Comparison of ENCODE assay signal across 30 cellular contexts in genomic region chr11:47332303-47332711, GRCh38. TPM values are rescaled to one million over a fixed set of nuclear protein-coding genes. Genes with fewer than 3 reads are reported as not detected.
DNase-seq lines count a peak whose midpoint lies in the region; ATAC-seq and TF ChIP-seq lines count a peak whose summit lies in the region.
"Had no signal": no experiment of that assay in that cellular context is flagged by ENCODE, and none has a peak within 500 bp of the region (broad histone marks: within the 10 kb centered on the region; RNA-seq: fewer than 3 reads in every experiment).

No MANE protein-coding gene starts in this region.

- ATAC-seq in heart right ventricle = peak in 1 of 8 donors; percentile 1
- no peak for ATAC-seq in left cardiac atrium
- ATAC-seq in mucosa of descending colon = peak; percentile 1
- no peak for ATAC-seq in GM18861 (IDR thresholded peaks at IDR 0.05; ENCODE audit: unreplicated experiment)
- ATAC-seq: K562, sciatic nerve had no signal

- DNase-seq in heart right ventricle (no peak), left cardiac atrium (no peak), colonic mucosa (no peak), mucosa of descending colon (peak in 1 of 3 donors; percentile 44), stomach (no peak), T-helper 1 cell (no peak), DMS 273 treated with DMSO at 0.1 percent for 48 hours (lab: John Stamatoyannopoulos, UW) (no peak)
- DNase-seq: ACHN; activated CD4-positive, alpha-beta T cell treated with anti-CD3 and anti-CD28 coated beads for 1 hour; central memory CD4-positive, alpha-beta T cell; COR-L47; foreskin fibroblast; head of caudate nucleus; kidney glomerular epithelial cell; NCI-H1048; NCI-H187; NCI-H2171 treated with DMSO at 0.1 percent for 48 hours; NCI-H510A treated with DMSO at 0.1 percent for 48 hours; stimulated activated CD4-positive, alpha-beta T cell treated with anti-CD3 and anti-CD28 coated beads, Interleukin-12 subunit alpha, Interleukin-12 subunit beta, amount 100 ng/mL, for 4 hours; stimulated activated CD4-positive, alpha-beta T cell treated with anti-CD3 and anti-CD28 coated beads, Interleukin-2, amount 100 ng/mL, for 48 hours; upper lobe of left lung had no signal

- TF ChIP-seq CTCF in heart right ventricle (IDR thresholded peaks at IDR 0.05) (no peak), colonic mucosa (IDR thresholded peaks at IDR 0.05) (no peak), mucosa of descending colon (IDR thresholded peaks at IDR 0.05) (no peak), stomach (IDR thresholded peaks at IDR 0.05) (no peak)

- H3K36me3 ChIP-seq in heart right ventricle = peaks cover 0 to 100% (median 8%) of the 10 kb centered on the region in 9 donors
- H3K36me3 ChIP-seq in colonic mucosa = no peaks in the 10 kb centered on the region
- peaks cover 4% of the 10 kb centered on the region for H3K36me3 ChIP-seq in mucosa of descending colon (ENCODE audit: low read depth)
- peaks cover 0 to 24% (median 0%) of the 10 kb centered on the region in 4 donors for H3K36me3 ChIP-seq in stomach

- H3K9me3 ChIP-seq in heart right ventricle (no peaks in the 10 kb centered on the region), colonic mucosa (no peaks in the 10 kb centered on the region), mucosa of descending colon (no peaks in the 10 kb centered on the region), stomach (no peaks in the 10 kb centered on the region)
- H3K9me3 ChIP-seq: BLaER1 treated with 17β-estradiol and CSF1 and Interleukin-3, amounts not matched to agents 10 nM and 100 nM; esophagus muscularis mucosa; HAP-1; upper lobe of left lung had no signal

- intact Hi-C loops in heart right ventricle (cut with DNase I) (no loop called here), left cardiac atrium (cut with DNase I) (no loop called here), colonic mucosa (cut with DNase I) (no loop called here), mucosa of descending colon (cut with DNase I, micrococcal nuclease) (no loop called here), stomach (cut with DNase I; ENCODE audit: low total_unique reads) (no loop called here)

- H3K4me3 ChIP-seq in heart right ventricle = no peak overlapping the region
- H3K4me3 ChIP-seq in colonic mucosa = no peak overlapping the region
- H3K4me3 ChIP-seq in mucosa of descending colon = no peak overlapping the region
- peak overlapping the region in 1 of 4 donors; percentile 9 for H3K4me3 ChIP-seq in stomach
- H3K4me3 ChIP-seq: BLaER1 treated with 17β-estradiol and CSF1 and Interleukin-3, amounts not matched to agents 10 nM and 100 nM; esophagus muscularis mucosa; HAP-1; K562; upper lobe of left lung had no signal

- peak overlapping the region in 8 of 10 donors; percentile 10 to 84 (median 52) for H3K27ac ChIP-seq in heart right ventricle
- H3K27ac ChIP-seq in colonic mucosa = peak overlapping the region; percentile 50
- peak overlapping the region; percentile 46 to 69 (median 57) for H3K27ac ChIP-seq in stomach
- H3K27ac ChIP-seq: esophagus muscularis mucosa, upper lobe of left lung had no signal

- no peak for TF ChIP-seq EP300 in stomach (IDR thresholded peaks at IDR 0.05)

- no peak for TF ChIP-seq POLR2A in stomach (IDR thresholded peaks at IDR 0.05)

- no peaks in the 10 kb centered on the region for H3K27me3 ChIP-seq in heart right ventricle
- no peaks in the 10 kb centered on the region for H3K27me3 ChIP-seq in colonic mucosa
- H3K27me3 ChIP-seq in stomach = no peaks in the 10 kb centered on the region
- H3K27me3 ChIP-seq: BLaER1 treated with 17β-estradiol and CSF1 and Interleukin-3, amounts not matched to agents 10 nM and 100 nM; esophagus muscularis mucosa; upper lobe of left lung had no signal

- 44 to 59% methylated on average over 13 of the region's 13 CpGs for WGBS in heart right ventricle, 2 donors
- 65 to 81% (median 71%) methylated on average over 13 of the region's 13 CpGs for WGBS in stomach, 5 donors

- H3K4me1 ChIP-seq in heart right ventricle (peaks cover 18 to 95% (median 53%) of the 10 kb centered on the region in 9 donors), colonic mucosa (peaks cover 7% of the 10 kb centered on the region), mucosa of descending colon (ENCODE audit: low read depth) (peaks cover 9% of the 10 kb centered on the region), stomach (peaks cover 24 to 41% (median 28%) of the 10 kb centered on the region in 4 donors)
- H3K4me1 ChIP-seq: HAP-1 had no signal

- H3K9ac ChIP-seq in colonic mucosa (ENCODE audit: low read depth in 2 of 2, low read length in 2 of 2) = no peak overlapping the region
- H3K9ac ChIP-seq: BLaER1 treated with 17β-estradiol and CSF1 and Interleukin-3, amounts not matched to agents 10 nM and 100 nM had no signal

RNA-seq across cellular contexts. Expression of gene MYBPC3, which starts 20.2 kb away (rescaled TPM):
- total RNA-seq in heart right ventricle (1,000 to 10,000 TPM; 1,404 to 3,138 (median 2,490) TPM), left cardiac atrium (1,000 to 10,000 TPM in 1 of 2 donors, 100 to 1,000 TPM in 1; 966 to 1,049 TPM), colonic mucosa (under 1 TPM in 1 of 2 donors, not detected in 1; 0.42 TPM), mucosa of descending colon (1 to 10 TPM in 1 of 3 donors, under 1 TPM in 2; 0.06 to 1.1 (median 0.09) TPM), stomach (10 to 100 TPM in 1 of 5 donors, under 1 TPM in 2, not detected in 2; 0.72 to 15.6 (median 0.73) TPM)
- polyA plus RNA-seq in heart right ventricle (1,000 to 10,000 TPM in 1 of 2 donors, 100 to 1,000 TPM in 1; 484 to 2,250 TPM), stomach (1 to 10 TPM; 1.0 to 3.4 (median 2.1) TPM)
- total RNA-seq: astrocyte, G401, K562, lung microvascular endothelial cell had no signal

RNA-seq across cellular contexts. Expression of gene SPI1, which starts 46.0 kb away (rescaled TPM):
- total RNA-seq in heart right ventricle (10 to 100 TPM in 3 of 10 donors, 1 to 10 TPM in 7; 3.4 to 38.9 (median 6.7) TPM), left cardiac atrium (10 to 100 TPM; 19.5 to 31.4 TPM), colonic mucosa (10 to 100 TPM in 1 of 2 donors, 1 to 10 TPM in 1; 4.7 to 11.9 TPM), mucosa of descending colon (10 to 100 TPM in 2 of 3 donors, 1 to 10 TPM in 1; 4.9 to 21.0 (median 20.6) TPM), stomach (1 to 10 TPM; 2.6 to 8.4 (median 7.0) TPM)
- polyA plus RNA-seq in heart right ventricle (10 to 100 TPM in 1 of 2 donors, 1 to 10 TPM in 1; 6.7 to 10.2 TPM), stomach (10 to 100 TPM in 2 of 3 donors, 1 to 10 TPM in 1; 8.2 to 24.3 (median 15.3) TPM)
- total RNA-seq: astrocyte, G401, lung microvascular endothelial cell had no signal

Comparison
In these comparisons a context has a peak if more than half of its experiments do, and no peak if none do; other contexts are left out.
1. RNA of gene MYBPC3, which starts 20.2 kb away (total RNA-seq): 1,404 to 3,138 TPM in heart right ventricle and 966 to 1,049 TPM in left cardiac atrium; 0.72 to 15.6 TPM in stomach, 0.42 TPM in colonic mucosa and 0.06 to 1.1 TPM in mucosa of descending colon; every median in the first group is over 10 times any median in the second.
2. Peak in every context shown above with its lines, with median percentiles within 50 percentile points of each other: H3K27ac ChIP-seq.